1 cellular context compared by ENCODE assay signal in the genomic region with DNA sequence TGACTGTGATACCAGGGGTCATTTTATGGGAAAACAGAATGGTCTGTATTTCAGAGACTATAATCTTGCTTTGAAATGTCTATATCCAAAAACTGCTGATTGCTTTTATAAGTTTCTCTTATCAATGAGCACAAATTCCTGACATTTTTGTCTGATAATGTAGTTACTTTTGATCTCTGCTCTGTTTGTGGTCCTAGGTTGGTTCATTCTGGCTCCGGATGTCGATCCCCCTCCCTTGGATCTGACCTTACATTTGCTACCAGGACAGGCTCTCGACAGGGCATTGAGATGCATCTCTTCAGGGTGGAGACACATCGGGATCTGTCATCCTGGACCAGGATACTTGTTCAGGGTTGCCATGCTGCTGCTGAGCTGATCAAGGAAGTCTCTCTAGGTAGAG.
TF ChIP-seq lines count a peak whose summit lies in the region.

No MANE protein-coding gene starts in this region.

TF ChIP-seq in GM23338, 12 proteins besides CTCF, POLR2A, EP300 and RAD21:
- TF ChIP-seq POLR2AphosphoS5 (IDR thresholded peaks at IDR 0.05; ENCODE audit: low read depth), result no peak
- TF ChIP-seq, protein P1, sequence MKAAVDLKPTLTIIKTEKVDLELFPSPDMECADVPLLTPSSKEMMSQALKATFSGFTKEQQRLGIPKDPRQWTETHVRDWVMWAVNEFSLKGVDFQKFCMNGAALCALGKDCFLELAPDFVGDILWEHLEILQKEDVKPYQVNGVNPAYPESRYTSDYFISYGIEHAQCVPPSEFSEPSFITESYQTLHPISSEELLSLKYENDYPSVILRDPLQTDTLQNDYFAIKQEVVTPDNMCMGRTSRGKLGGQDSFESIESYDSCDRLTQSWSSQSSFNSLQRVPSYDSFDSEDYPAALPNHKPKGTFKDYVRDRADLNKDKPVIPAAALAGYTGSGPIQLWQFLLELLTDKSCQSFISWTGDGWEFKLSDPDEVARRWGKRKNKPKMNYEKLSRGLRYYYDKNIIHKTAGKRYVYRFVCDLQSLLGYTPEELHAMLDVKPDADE (IDR thresholded peaks at IDR 0.05), result no peak
